9 cellular contexts compared by ENCODE assay signal in the genomic region with DNA sequence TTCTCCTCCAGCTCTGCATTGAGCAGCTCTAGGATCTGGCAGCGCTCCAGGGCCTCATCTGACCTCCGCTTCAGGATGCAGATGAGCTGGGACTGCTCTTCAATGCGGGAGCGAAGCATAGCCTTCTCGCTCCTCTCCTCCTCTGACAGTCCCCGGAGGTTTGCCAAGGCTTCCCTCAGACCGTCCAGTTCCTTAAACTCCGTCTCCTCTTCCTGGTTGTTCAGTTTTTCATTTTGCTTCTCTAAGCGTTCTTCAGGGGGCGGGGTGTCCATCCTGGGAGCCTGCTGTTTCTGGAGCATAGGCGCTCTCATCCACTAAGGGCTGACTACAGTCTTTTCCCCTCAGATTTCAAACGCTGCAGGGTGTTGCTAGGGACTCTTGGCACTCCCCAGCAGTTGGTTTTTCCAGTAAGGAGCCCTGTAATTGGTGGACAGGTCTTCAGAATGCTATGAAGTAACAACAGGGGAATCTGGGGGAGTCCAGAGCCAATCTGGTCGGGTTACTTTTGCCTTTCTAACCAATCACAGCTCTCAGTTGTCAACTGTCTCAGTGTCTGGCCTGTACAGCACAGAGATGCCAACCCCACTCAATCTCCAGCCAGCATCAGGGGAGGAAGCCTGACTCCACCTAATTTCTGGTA. TPM values are rescaled to one million over a fixed set of nuclear protein-coding genes. Genes with fewer than 3 reads are reported as not detected.
A peak's percentile ranks its signal among the peaks of the same experiment; 100 is the strongest.
DNase-seq lines count a peak whose midpoint lies in the region; ATAC-seq and TF ChIP-seq lines count a peak whose summit lies in the region.
"Had no signal": no experiment of that assay in that cellular context is flagged by ENCODE, and none has a peak within 500 bp of the region (broad histone marks: within the 10 kb centered on the region; RNA-seq: fewer than 3 reads in every experiment).

A gene (minus strand): TSS at position 376 of the 640 bp plus-strand sequence. CDS start 65 bp downstream, at position 311.

- peaks cover 28% of the 10 kb centered on the region for H3K4me1 Mint-ChIP-seq in activated T-cell treated with anti-CD3 and anti-CD28 coated beads, Interleukin-2, amount 50 U/mL, for 72 hours (ENCODE audit: low read depth)
- peaks cover 17% of the 10 kb centered on the region for H3K4me1 Mint-ChIP-seq in activated T-cell treated with anti-CD3 and anti-CD28 coated beads, Interleukin-2, amount 50 U/mL, for 24 hours (ENCODE audit: low read depth)

- H3K27me3 Mint-ChIP-seq in activated T-cell treated with anti-CD3 and anti-CD28 coated beads, Interleukin-2, amount 50 U/mL, for 72 hours (ENCODE audit: low read depth) = no peaks in the 10 kb centered on the region
- no peaks in the 10 kb centered on the region for H3K27me3 Mint-ChIP-seq in activated T-cell treated with anti-CD3 and anti-CD28 coated beads, Interleukin-2, amount 50 U/mL, for 24 hours

- peak in 1 of 2 donors; percentile 27 for TF ChIP-seq POLR2A in adrenal gland (IDR thresholded peaks at IDR 0.05)
- TF ChIP-seq POLR2A in gastrocnemius medialis (IDR thresholded peaks at IDR 0.05) = no peak

- H3K9me3 ChIP-seq in adrenal gland (replicated peaks in 1 of 3) = no peaks in the 10 kb centered on the region
- no peaks in the 10 kb centered on the region for H3K9me3 ChIP-seq in right atrium auricular region
- no peaks in the 10 kb centered on the region for H3K9me3 ChIP-seq in gastrocnemius medialis

- H3K27ac Mint-ChIP-seq in activated T-cell treated with anti-CD3 and anti-CD28 coated beads, Interleukin-2, amount 50 U/mL, for 72 hours = peak within 1 kb of the TSS; percentile 20
- no peak within 1 kb of the TSS for H3K27ac Mint-ChIP-seq in activated T-cell treated with anti-CD3 and anti-CD28 coated beads, Interleukin-2, amount 50 U/mL, for 24 hours

- in situ Hi-C loops in gastrocnemius medialis (cut with MboI; ENCODE audit: low sequenced_read_pairs in 4 of 4) = no loop called here

- H3K27me3 ChIP-seq in adrenal gland (no peaks in the 10 kb centered on the region), right atrium auricular region (no peaks in the 10 kb centered on the region), gastrocnemius medialis (no peaks in the 10 kb centered on the region)

- intact Hi-C loops in adrenal gland (cut with DNase I) = no loop called here
- intact Hi-C loops in gastrocnemius medialis (cut with DNase I; ENCODE audit: low total_unique reads) = loop anchor here (1.0 kb wide), 1 partner anchor 58 kb away; a partner anchor contains a TSS

- H3K36me3 ChIP-seq in adrenal gland (replicated peaks in 1 of 2) = no peaks in the 10 kb centered on the region
- H3K36me3 ChIP-seq in right atrium auricular region = no peaks in the 10 kb centered on the region
- no peaks in the 10 kb centered on the region for H3K36me3 ChIP-seq in gastrocnemius medialis
- H3K36me3 ChIP-seq: BLaER1 had no signal

- H3K27ac ChIP-seq in adrenal gland = peak within 1 kb of the TSS; percentile 28 to 70 (median 33)
- peak within 1 kb of the TSS; percentile 56 for H3K27ac ChIP-seq in right atrium auricular region
- H3K27ac ChIP-seq in gastrocnemius medialis = peak within 1 kb of the TSS; percentile 55 to 71 (median 62)
- H3K27ac ChIP-seq: BLaER1 had no signal

- no peak for DNase-seq in activated T-cell treated with anti-CD3 and anti-CD28 coated beads, Interleukin-2, amount 50 U/mL, for 72 hours
- DNase-seq in activated T-cell treated with anti-CD3 and anti-CD28 coated beads, Interleukin-2, amount 50 U/mL, for 24 hours = no peak
- DNase-seq in adrenal gland = peak; percentile 48 to 87 (median 75)
- peak; percentile 88 for DNase-seq in right atrium auricular region (ENCODE audit: low spot score)
- DNase-seq in gastrocnemius medialis = peak; percentile 75 to 84
- no peak for DNase-seq in NCI-H1694 treated with DMSO at 0.1 percent for 48 hours (lab: John Stamatoyannopoulos, UW)

- H3K4me3 ChIP-seq in adrenal gland (peak within 1 kb of the TSS in 2 of 4 donors; percentile 11 to 36), right atrium auricular region (peak within 1 kb of the TSS; percentile 22 to 49), gastrocnemius medialis (peak within 1 kb of the TSS; percentile 49 to 65 (median 58))
- H3K4me3 ChIP-seq: BLaER1 had no signal

- H3K4me1 ChIP-seq in adrenal gland (replicated peaks in 1 of 2) = peaks cover 0 to 25% of the 10 kb centered on the region in 2 donors
- H3K4me1 ChIP-seq in right atrium auricular region = peaks cover 0 to 34% of the 10 kb centered on the region in 2 donors
- H3K4me1 ChIP-seq in gastrocnemius medialis = peaks cover 14 to 17% of the 10 kb centered on the region in 2 donors

- H3K9me3 Mint-ChIP-seq in activated T-cell treated with anti-CD3 and anti-CD28 coated beads, Interleukin-2, amount 50 U/mL, for 72 hours = no peaks in the 10 kb centered on the region
- H3K9me3 Mint-ChIP-seq in activated T-cell treated with anti-CD3 and anti-CD28 coated beads, Interleukin-2, amount 50 U/mL, for 24 hours = no peaks in the 10 kb centered on the region

- no peaks in the 10 kb centered on the region for H3K36me3 Mint-ChIP-seq in activated T-cell treated with anti-CD3 and anti-CD28 coated beads, Interleukin-2, amount 50 U/mL, for 72 hours (ENCODE audit: insufficient read depth in 2 of 2)
- no peaks in the 10 kb centered on the region for H3K36me3 Mint-ChIP-seq in activated T-cell treated with anti-CD3 and anti-CD28 coated beads, Interleukin-2, amount 50 U/mL, for 24 hours (ENCODE audit: low read depth)

- TF ChIP-seq CTCF in adrenal gland (IDR thresholded peaks at IDR 0.05) = no peak
- no peak for TF ChIP-seq CTCF in right atrium auricular region (IDR thresholded peaks at IDR 0.05)
- TF ChIP-seq CTCF in gastrocnemius medialis (IDR thresholded peaks at IDR 0.05 in 4 of 5, conservative IDR thresholded peaks at IDR 0.05 in 1 of 5) = no peak

- ATAC-seq in activated T-cell treated with anti-CD3 and anti-CD28 coated beads, Interleukin-2, amount 50 U/mL, for 72 hours (replicated peaks in 1 of 2) = no peak
- ATAC-seq in gastrocnemius medialis (peak; percentile 99 to 100), GM18511 (IDR thresholded peaks at IDR 0.05; ENCODE audit: unreplicated experiment) (no peak), GM19035 (IDR thresholded peaks at IDR 0.05; ENCODE audit: unreplicated experiment) (no peak)

- WGBS in adrenal gland, 4 donors = 34 to 54% (median 42%) methylated on average over 13 of the region's 13 CpGs

- no peak within 1 kb of the TSS for H3K4me3 Mint-ChIP-seq in activated T-cell treated with anti-CD3 and anti-CD28 coated beads, Interleukin-2, amount 50 U/mL, for 72 hours
- H3K4me3 Mint-ChIP-seq in activated T-cell treated with anti-CD3 and anti-CD28 coated beads, Interleukin-2, amount 50 U/mL, for 24 hours = no peak within 1 kb of the TSS

RNA-seq across cellular contexts. Expression of the gene that starts here (rescaled TPM):
- total RNA-seq in activated T-cell treated with anti-CD3 and anti-CD28 coated beads, Interleukin-2, amount 50 U/mL, for 72 hours = under 1 TPM; 0.22 to 0.90 TPM
- 1 to 10 TPM in 6 of 8 donors, under 1 TPM in 1, not detected in 1; 0.66 to 2.3 (median 1.8) TPM for total RNA-seq in adrenal gland
- polyA plus RNA-seq in adrenal gland = under 1 TPM; 0.61 to 0.99 (median 0.64) TPM
- total RNA-seq in right atrium auricular region = 1 to 10 TPM in 1 of 2 donors, under 1 TPM in 1; 0.24 to 1.1 TPM
- under 1 TPM in 1 of 4 donors, not detected in 3; 0.29 TPM for total RNA-seq in gastrocnemius medialis

Comparison
In these comparisons a context has a peak if more than half of its experiments do, and no peak if none do; other contexts are left out.
1. Peak in DNase-seq, ATAC-seq, H3K4me3 ChIP-seq and H3K27ac ChIP-seq in gastrocnemius medialis; RNA of the gene not detected or under 1 TPM.
2. DNase-seq: peak in adrenal gland (7 of 7) and right atrium auricular region (single experiment); none in activated T-cell treated with anti-CD3 and anti-CD28 coated beads, Interleukin-2, amount 50 U/mL, for 72 hours (0 of 2), activated T-cell treated with anti-CD3 and anti-CD28 coated beads, Interleukin-2, amount 50 U/mL, for 24 hours (single experiment) and NCI-H1694 treated with DMSO at 0.1 percent for 48 hours (single experiment).
3. Peak in every context shown above with its lines, with median percentiles within 50 percentile points of each other: H3K27ac ChIP-seq.